8 cellular contexts compared by ENCODE assay signal in the genomic region with DNA sequence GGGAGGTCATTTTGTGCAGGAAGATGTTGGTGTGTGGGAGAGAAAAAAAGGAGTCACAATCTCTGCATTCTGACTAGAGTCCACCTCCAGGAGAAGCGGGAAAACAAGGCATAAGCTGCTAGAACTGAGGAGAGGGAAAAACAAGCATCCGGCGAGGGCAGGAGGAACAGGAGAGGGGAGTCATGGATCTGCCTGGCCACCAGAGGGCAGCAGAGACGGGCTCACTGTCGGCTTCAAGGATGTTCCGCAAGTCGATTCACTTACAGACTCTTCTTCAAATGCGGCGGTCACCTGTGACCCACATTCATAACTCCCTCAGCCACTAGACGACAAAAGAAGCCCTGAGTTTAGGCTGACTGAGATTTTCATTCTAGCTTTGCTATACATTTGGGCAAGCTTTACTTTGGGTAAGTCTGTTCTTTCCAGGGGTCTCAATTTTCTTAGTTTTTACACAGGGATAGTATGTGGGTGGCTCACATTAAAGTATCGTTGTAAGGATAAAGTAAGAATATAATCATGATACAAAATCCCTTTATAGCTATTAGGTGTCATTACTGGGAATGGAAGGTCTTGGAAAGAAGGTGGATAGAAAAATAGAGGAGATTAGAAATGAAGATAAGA. TPM values are rescaled to one million over a fixed set of nuclear protein-coding genes. Genes with fewer than 3 reads are reported as not detected.
DNase-seq lines count a peak whose midpoint lies in the region; ATAC-seq and TF ChIP-seq lines count a peak whose summit lies in the region.

No MANE protein-coding gene starts in this region.

- ATAC-seq in heart left ventricle (peak in 3 of 4 donors; percentile 69 to 89 (median 85)), psoas muscle (peak; percentile 74 to 89 (median 77)), GM19397 (IDR thresholded peaks at IDR 0.05; ENCODE audit: unreplicated experiment) (no peak)

- H3K4me1 ChIP-seq in heart left ventricle: peaks cover 0 to 17% (median 0%) of the 10 kb centered on the region in 12 donors
- no peaks in the 10 kb centered on the region for H3K4me1 ChIP-seq in psoas muscle
- no peaks in the 10 kb centered on the region for H3K4me1 ChIP-seq in vagina

- DNase-seq in GM12864 (ENCODE audit: low read depth): peak; percentile 67
- peak; percentile 83 for DNase-seq in NB4 (ENCODE audit: low read depth)
- DNase-seq in T follicular helper cell (ENCODE audit: low read depth): peak; percentile 77
- peak; percentile 78 for DNase-seq in activated naive CD8-positive, alpha-beta T cell treated with anti-CD3 and anti-CD28 coated beads, Interleukin-2, amount 50 U/mL, for 16 hours (ENCODE audit: low read depth, low spot score)
- peak; percentile 77 to 91 (median 78) for DNase-seq in heart left ventricle
- DNase-seq in psoas muscle: peak; percentile 72 to 89
- no peak for DNase-seq in vagina (ENCODE audit: extremely low spot score in 2 of 2)

- 8 to 9% (median 8%) methylated on average over 11 of the region's 11 CpGs for WGBS in heart left ventricle, 4 donors
- 5 to 9% (median 6%) methylated on average over 11 of the region's 11 CpGs for WGBS in psoas muscle, 3 donors

- TF ChIP-seq POLR2A in NB4 (IDR thresholded peaks at IDR 0.05; ENCODE audit: extremely low read depth, insufficient read length): no peak
- no peak for TF ChIP-seq POLR2A in heart left ventricle (IDR thresholded peaks at IDR 0.05)
- no peak for TF ChIP-seq POLR2A in vagina (IDR thresholded peaks at IDR 0.05)

- intact Hi-C loops in heart left ventricle (cut with DNase I): loop anchor here in 9 of 10 donors (1.0 to 10.0 kb wide), 12 partner anchors 166 to 455 kb away; no protein-coding TSS in a partner anchor
- intact Hi-C loops in psoas muscle (cut with DNase I): loop anchor here (2.0 to 5.0 kb wide), 4 partner anchors 171 to 454 kb away; no protein-coding TSS in a partner anchor
- intact Hi-C loops in vagina (cut with DNase I): loop anchor here (10.0 kb wide), 1 partner anchor 381 kb away; no protein-coding TSS in a partner anchor

- no peak overlapping the region for H3K4me3 ChIP-seq in GM12864 (ENCODE audit: low read depth, low read length)
- no peak overlapping the region for H3K4me3 ChIP-seq in NB4 (ENCODE audit: low read depth, low read length)
- no peak overlapping the region for H3K4me3 ChIP-seq in heart left ventricle
- H3K4me3 ChIP-seq in psoas muscle: no peak overlapping the region
- no peak overlapping the region for H3K4me3 ChIP-seq in vagina

- H3K36me3 ChIP-seq in heart left ventricle (no peaks in the 10 kb centered on the region), psoas muscle (ENCODE audit: insufficient read depth in 1 of 2, low read depth in 1 of 2) (no peaks in the 10 kb centered on the region), vagina (no peaks in the 10 kb centered on the region)

- H3K9me3 ChIP-seq in heart left ventricle: no peaks in the 10 kb centered on the region
- H3K9me3 ChIP-seq in psoas muscle: no peaks in the 10 kb centered on the region
- H3K9me3 ChIP-seq in vagina: no peaks in the 10 kb centered on the region

- TF ChIP-seq CTCF in GM12864 (IDR thresholded peaks at IDR 0.05; ENCODE audit: low read depth, low read length, missing control alignments) (peak; percentile 99), NB4 (IDR thresholded peaks at IDR 0.05; ENCODE audit: low read depth, low read length) (peak; percentile 96), heart left ventricle (IDR thresholded peaks at IDR 0.05) (peak; percentile 88 to 97 (median 94)), psoas muscle (IDR thresholded peaks at IDR 0.05) (peak; percentile 94), vagina (IDR thresholded peaks at IDR 0.05) (peak; percentile 84 to 90 (median 89))

- no peak overlapping the region for H3K27ac ChIP-seq in heart left ventricle
- no peak overlapping the region for H3K27ac ChIP-seq in psoas muscle
- H3K27ac ChIP-seq in vagina: no peak overlapping the region

- peaks cover 0 to 65% (median 11%) of the 10 kb centered on the region in 9 donors for H3K27me3 ChIP-seq in heart left ventricle
- peaks cover 0 to 26% (median 0%) of the 10 kb centered on the region in 3 donors for H3K27me3 ChIP-seq in psoas muscle (ENCODE audit: insufficient read depth in 3 of 3, low read length in 2 of 3)
- H3K27me3 ChIP-seq in vagina: no peaks in the 10 kb centered on the region

RNA-seq across cellular contexts. Expression of gene BTNL2, which starts 6.6 kb away (rescaled TPM):
- total RNA-seq in heart left ventricle (not detected), psoas muscle (not detected), vagina (not detected)
- polyA plus RNA-seq in heart left ventricle (not detected), psoas muscle (not detected)

RNA-seq across cellular contexts. Expression of gene HLA-DRA, which starts 26.1 kb away (rescaled TPM):
- total RNA-seq in heart left ventricle (1,000 to 10,000 TPM in 1 of 9 donors, 100 to 1,000 TPM in 2, 10 to 100 TPM in 6; 20.0 to 1,108 (median 87.0) TPM), psoas muscle (10 to 100 TPM; 19.9 to 90.0 (median 61.9) TPM), vagina (158 TPM)
- polyA plus RNA-seq in heart left ventricle (10 to 100 TPM; 57.1 to 65.7 TPM), psoas muscle (10 to 100 TPM; 32.0 to 43.0 (median 35.3) TPM)

RNA-seq across cellular contexts. Expression of gene TSBP1, which starts 41.8 kb away (rescaled TPM):
- total RNA-seq in heart left ventricle (not detected), psoas muscle (not detected), vagina (not detected)
- polyA plus RNA-seq in heart left ventricle (not detected), psoas muscle (not detected)

Comparison
In these comparisons a context has a peak if more than half of its experiments do, and no peak if none do; other contexts are left out.
1. DNase-seq: peak in GM12864 (single experiment), NB4 (single experiment), T follicular helper cell (single experiment), activated naive CD8-positive, alpha-beta T cell treated with anti-CD3 and anti-CD28 coated beads, Interleukin-2, amount 50 U/mL, for 16 hours (single experiment), heart left ventricle (5 of 5) and psoas muscle (2 of 2); none in vagina (0 of 2).
2. Peak in every context shown above with its lines, with median percentiles within 50 percentile points of each other: CTCF ChIP-seq.